In the genomic region with DNA sequence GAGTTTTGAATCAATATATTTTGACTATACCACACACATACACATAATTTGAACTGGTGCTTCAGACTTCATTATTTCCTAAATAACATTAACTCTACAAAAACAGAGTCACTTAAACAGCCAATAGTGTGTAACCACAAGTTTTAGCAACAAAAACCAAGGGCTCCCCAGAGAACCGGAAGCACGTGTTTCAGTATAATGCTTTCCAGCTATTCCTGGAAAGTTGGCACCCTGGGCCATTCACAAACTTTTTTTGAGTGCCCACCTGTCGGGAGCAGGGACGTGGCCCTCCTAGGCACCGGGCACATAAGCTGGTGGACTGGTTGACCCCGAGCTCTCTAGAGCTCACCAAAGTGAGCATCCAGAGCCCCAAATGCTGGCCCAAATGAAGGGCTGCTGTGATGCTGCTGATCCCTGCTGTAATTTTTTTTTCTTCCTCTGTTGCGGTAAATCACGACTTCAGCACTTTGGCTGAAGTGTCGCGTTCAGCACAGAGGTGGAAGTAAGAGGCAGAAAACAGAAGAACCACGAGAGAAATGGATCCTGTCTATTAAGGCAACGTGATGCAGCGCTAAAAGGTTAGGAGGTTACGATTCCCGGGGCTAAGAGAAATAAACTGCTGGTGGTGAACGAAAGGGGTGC, we compare ENCODE assay signal across 2 cellular contexts.
TF ChIP-seq lines count a peak whose summit lies in the region.

No MANE protein-coding gene starts in this region.

TF ChIP-seq in SK-N-SH, 30 proteins besides CTCF, POLR2A, EP300 and RAD21 (continued from another document):
- TF ChIP-seq, protein P1, sequence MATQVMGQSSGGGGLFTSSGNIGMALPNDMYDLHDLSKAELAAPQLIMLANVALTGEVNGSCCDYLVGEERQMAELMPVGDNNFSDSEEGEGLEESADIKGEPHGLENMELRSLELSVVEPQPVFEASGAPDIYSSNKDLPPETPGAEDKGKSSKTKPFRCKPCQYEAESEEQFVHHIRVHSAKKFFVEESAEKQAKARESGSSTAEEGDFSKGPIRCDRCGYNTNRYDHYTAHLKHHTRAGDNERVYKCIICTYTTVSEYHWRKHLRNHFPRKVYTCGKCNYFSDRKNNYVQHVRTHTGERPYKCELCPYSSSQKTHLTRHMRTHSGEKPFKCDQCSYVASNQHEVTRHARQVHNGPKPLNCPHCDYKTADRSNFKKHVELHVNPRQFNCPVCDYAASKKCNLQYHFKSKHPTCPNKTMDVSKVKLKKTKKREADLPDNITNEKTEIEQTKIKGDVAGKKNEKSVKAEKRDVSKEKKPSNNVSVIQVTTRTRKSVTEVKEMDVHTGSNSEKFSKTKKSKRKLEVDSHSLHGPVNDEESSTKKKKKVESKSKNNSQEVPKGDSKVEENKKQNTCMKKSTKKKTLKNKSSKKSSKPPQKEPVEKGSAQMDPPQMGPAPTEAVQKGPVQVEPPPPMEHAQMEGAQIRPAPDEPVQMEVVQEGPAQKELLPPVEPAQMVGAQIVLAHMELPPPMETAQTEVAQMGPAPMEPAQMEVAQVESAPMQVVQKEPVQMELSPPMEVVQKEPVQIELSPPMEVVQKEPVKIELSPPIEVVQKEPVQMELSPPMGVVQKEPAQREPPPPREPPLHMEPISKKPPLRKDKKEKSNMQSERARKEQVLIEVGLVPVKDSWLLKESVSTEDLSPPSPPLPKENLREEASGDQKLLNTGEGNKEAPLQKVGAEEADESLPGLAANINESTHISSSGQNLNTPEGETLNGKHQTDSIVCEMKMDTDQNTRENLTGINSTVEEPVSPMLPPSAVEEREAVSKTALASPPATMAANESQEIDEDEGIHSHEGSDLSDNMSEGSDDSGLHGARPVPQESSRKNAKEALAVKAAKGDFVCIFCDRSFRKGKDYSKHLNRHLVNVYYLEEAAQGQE (IDR thresholded peaks at IDR 0.05; ENCODE audit: low read depth, low read length): no peak
- TF ChIP-seq POLR2AphosphoS5 (IDR thresholded peaks at IDR 0.05; ENCODE audit: low read depth, low read length) (no peak), JUND (IDR thresholded peaks at IDR 0.05) (no peak), RFX5 (IDR thresholded peaks at IDR 0.05; ENCODE audit: low read length) (no peak), TEAD4 (IDR thresholded peaks at IDR 0.05; ENCODE audit: borderline replicate concordance, insufficient read depth) (no peak), YY1 (IDR thresholded peaks at IDR 0.05; ENCODE audit: low read depth) (no peak), MXI1 (IDR thresholded peaks at IDR 0.05; ENCODE audit: low read depth, low read length) (no peak), RXRA (IDR thresholded peaks at IDR 0.05; ENCODE audit: borderline replicate concordance, low read depth) (no peak), TCF12 (IDR thresholded peaks at IDR 0.05) (no peak), FOXJ3 (CRISPR knock-in tag; IDR thresholded peaks at IDR 0.05) (no peak), EZH2phosphoT487 (IDR thresholded peaks at IDR 0.05; ENCODE audit: borderline replicate concordance, low read depth) (no peak)
- TF ChIP-seq, protein P2, sequence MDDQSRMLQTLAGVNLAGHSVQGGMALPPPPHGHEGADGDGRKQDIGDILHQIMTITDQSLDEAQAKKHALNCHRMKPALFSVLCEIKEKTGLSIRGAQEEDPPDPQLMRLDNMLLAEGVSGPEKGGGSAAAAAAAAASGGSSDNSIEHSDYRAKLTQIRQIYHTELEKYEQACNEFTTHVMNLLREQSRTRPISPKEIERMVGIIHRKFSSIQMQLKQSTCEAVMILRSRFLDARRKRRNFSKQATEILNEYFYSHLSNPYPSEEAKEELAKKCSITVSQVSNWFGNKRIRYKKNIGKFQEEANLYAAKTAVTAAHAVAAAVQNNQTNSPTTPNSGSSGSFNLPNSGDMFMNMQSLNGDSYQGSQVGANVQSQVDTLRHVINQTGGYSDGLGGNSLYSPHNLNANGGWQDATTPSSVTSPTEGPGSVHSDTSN (IDR thresholded peaks at IDR 0.05): no peak
- TF ChIP-seq, protein P3, sequence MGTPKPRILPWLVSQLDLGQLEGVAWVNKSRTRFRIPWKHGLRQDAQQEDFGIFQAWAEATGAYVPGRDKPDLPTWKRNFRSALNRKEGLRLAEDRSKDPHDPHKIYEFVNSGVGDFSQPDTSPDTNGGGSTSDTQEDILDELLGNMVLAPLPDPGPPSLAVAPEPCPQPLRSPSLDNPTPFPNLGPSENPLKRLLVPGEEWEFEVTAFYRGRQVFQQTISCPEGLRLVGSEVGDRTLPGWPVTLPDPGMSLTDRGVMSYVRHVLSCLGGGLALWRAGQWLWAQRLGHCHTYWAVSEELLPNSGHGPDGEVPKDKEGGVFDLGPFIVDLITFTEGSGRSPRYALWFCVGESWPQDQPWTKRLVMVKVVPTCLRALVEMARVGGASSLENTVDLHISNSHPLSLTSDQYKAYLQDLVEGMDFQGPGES (IDR thresholded peaks at IDR 0.05; ENCODE audit: low read depth, low read length): no peak
- TF ChIP-seq, protein P4, sequence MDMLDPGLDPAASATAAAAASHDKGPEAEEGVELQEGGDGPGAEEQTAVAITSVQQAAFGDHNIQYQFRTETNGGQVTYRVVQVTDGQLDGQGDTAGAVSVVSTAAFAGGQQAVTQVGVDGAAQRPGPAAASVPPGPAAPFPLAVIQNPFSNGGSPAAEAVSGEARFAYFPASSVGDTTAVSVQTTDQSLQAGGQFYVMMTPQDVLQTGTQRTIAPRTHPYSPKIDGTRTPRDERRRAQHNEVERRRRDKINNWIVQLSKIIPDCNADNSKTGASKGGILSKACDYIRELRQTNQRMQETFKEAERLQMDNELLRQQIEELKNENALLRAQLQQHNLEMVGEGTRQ (IDR thresholded peaks at IDR 0.05; ENCODE audit: borderline replicate concordance, low read depth, low read length): no peak

TF ChIP-seq in SK-N-SH treated with all-trans-retinoic acid at 6 μM for 48 hours, 23 proteins besides CTCF, POLR2A, EP300 and RAD21 (continued from another document):
- TF ChIP-seq, protein P5, sequence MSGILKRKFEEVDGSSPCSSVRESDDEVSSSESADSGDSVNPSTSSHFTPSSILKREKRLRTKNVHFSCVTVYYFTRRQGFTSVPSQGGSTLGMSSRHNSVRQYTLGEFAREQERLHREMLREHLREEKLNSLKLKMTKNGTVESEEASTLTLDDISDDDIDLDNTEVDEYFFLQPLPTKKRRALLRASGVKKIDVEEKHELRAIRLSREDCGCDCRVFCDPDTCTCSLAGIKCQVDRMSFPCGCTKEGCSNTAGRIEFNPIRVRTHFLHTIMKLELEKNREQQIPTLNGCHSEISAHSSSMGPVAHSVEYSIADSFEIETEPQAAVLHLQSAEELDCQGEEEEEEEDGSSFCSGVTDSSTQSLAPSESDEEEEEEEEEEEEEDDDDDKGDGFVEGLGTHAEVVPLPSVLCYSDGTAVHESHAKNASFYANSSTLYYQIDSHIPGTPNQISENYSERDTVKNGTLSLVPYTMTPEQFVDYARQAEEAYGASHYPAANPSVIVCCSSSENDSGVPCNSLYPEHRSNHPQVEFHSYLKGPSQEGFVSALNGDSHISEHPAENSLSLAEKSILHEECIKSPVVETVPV (CRISPR knock-in tag; IDR thresholded peaks at IDR 0.05): no peak
- TF ChIP-seq, protein P6, sequence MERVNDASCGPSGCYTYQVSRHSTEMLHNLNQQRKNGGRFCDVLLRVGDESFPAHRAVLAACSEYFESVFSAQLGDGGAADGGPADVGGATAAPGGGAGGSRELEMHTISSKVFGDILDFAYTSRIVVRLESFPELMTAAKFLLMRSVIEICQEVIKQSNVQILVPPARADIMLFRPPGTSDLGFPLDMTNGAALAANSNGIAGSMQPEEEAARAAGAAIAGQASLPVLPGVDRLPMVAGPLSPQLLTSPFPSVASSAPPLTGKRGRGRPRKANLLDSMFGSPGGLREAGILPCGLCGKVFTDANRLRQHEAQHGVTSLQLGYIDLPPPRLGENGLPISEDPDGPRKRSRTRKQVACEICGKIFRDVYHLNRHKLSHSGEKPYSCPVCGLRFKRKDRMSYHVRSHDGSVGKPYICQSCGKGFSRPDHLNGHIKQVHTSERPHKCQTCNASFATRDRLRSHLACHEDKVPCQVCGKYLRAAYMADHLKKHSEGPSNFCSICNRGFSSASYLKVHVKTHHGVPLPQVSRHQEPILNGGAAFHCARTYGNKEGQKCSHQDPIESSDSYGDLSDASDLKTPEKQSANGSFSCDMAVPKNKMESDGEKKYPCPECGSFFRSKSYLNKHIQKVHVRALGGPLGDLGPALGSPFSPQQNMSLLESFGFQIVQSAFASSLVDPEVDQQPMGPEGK (CRISPR knock-in tag; IDR thresholded peaks at IDR 0.05; ENCODE audit: borderline replicate concordance): no peak
- TF ChIP-seq ZC3H10 (CRISPR knock-in tag; IDR thresholded peaks at IDR 0.05) (no peak), ISL1 (CRISPR knock-in tag; IDR thresholded peaks at IDR 0.05) (no peak), TCF4 (CRISPR knock-in tag; IDR thresholded peaks at IDR 0.05; ENCODE audit: borderline replicate concordance) (no peak)
